ENCODE assay signal across 8 cellular contexts in the genomic region with DNA sequence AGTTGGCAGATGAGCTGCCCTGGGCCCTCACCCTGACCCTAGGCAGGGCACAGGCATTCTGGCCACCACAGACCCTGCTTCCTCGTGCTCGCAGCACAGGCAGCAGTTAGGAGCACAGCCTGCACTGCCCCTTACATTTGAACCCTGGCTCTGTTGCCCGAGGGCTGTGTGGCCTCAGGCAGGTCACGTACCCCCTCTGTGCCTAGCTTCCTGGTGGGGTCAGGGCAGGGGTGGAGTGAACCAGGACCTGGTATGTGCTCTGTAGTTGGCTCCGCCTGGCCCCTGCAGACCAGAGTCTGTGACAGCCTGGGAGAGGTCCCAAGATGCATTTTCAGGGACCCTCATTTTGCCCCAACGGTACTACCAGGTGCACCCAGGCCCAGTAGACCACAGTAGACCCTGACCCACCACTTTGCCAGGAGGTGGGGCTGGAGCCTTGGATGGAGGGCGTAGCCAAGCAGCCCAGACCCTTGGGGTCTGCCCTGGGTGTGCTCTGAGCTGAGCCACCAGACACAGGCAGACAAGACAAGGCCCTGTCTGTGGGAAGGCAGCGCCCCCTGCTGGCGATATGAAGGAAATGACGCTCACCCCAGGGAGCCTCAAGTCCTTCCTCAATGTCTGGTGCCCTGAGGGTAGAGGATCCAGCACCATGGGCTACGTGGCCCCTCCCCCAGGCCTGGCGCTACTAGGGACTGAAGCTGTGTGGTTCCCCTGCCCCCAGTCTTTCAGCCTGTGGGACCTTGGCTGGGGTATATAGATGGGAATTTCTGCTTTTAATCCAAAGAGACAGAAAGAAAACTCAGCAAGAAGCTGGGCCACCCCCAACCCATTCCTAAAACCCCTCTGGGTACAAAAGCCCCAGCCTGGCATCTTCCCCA.
DNase-seq lines count a peak whose midpoint lies in the region; ATAC-seq, FAIRE-seq and TF ChIP-seq lines count a peak whose summit lies in the region.

No MANE protein-coding gene starts in this region.

- TF ChIP-seq CTCF in RWPE2 (IDR thresholded peaks at IDR 0.05; ENCODE audit: poor library complexity, severe bottlenecking) (peak; percentile 90), foreskin fibroblast (IDR thresholded peaks at IDR 0.05; ENCODE audit: low read depth, low read length) (peak; percentile 83)

- no peaks in the 10 kb centered on the region for H3K27me3 ChIP-seq in RWPE2 (ENCODE audit: insufficient read depth, poor library complexity, severe bottlenecking)

- H3K9me3 ChIP-seq in RWPE2 (ENCODE audit: severe bottlenecking) = no peaks in the 10 kb centered on the region

- ATAC-seq in RWPE2 (ENCODE audit: low read depth) (peak; percentile 62), GM18907 (IDR thresholded peaks at IDR 0.05; ENCODE audit: unreplicated experiment) (no peak)

- no peaks in the 10 kb centered on the region for H3K4me1 ChIP-seq in RWPE2 (ENCODE audit: insufficient read depth, poor library complexity, severe bottlenecking)

- peak; percentile 67 for FAIRE-seq in G401.6 (lab: Jason Lieb, UNC)

- H3K36me3 ChIP-seq in RWPE2 (ENCODE audit: low read depth) = no peaks in the 10 kb centered on the region

- H3K27ac ChIP-seq in RWPE2 (ENCODE audit: poor library complexity, severe bottlenecking) = no peak overlapping the region

- H3K4me3 ChIP-seq in RWPE2 (ENCODE audit: severe bottlenecking) = no peak overlapping the region
- H3K4me3 ChIP-seq in foreskin fibroblast (ENCODE audit: low read depth in 1 of 2, low read length in 2 of 2) = no peak overlapping the region

- DNase-seq in LoVo (ENCODE audit: low spot score) (peak; percentile 72), RWPE2 (ENCODE audit: low spot score) (peak; percentile 53), foreskin fibroblast (peak; percentile 67 to 88), nucleus accumbens (lab: John Stamatoyannopoulos, UW) (peak in 52 of 56 donors; percentile 31 to 93 (median 75)), superior temporal gyrus (ENCODE audit: extremely low spot score) (peak; percentile 94)
- peak; percentile 63 for DNase-seq in activated effector memory CD4-positive, alpha-beta T cell treated with Interleukin-2 at 50 U/mL for 16 hours
